Comparison of ENCODE assay signal across 8 cellular contexts in the genomic region with DNA sequence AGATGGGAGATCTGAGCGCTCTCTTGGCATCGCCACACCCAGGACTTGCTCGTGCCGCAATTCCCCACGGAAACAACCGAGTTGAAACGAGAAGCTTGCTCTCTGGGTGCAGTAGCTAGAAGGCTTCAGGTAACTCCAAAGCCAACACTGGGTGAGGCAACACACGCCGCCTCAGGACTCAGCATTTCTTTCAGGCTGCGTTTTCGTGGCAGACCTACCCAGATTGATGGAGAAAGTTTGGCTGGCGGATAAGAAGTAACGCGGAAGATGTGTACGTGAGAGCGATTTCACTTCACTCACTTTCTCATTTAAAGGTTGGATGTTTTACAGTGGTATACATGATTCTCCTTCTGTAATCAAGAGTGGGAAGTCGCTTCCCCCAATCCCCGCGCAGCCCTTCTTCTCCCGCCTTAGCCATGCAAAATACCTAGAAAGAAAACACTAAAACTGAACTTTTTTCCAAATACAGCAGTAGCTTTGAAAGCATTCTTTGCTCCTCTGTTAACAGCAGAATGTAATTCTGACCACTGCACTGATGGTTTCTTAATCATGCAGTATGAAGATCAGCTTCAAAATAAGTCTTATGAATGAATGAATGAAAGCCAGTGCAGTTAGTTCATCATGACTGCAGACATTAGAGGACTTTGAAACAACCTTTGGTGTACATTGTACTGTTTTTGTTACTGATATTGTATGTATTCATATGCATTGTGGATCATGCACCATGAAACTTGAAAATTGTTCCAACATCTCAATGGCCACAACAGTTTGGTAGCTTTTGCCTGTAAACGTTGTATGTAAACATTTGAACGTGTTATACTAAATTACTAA. TPM values are rescaled to one million over a fixed set of nuclear protein-coding genes. Genes with fewer than 3 reads are reported as not detected.
A peak's percentile ranks its signal among the peaks of the same experiment; 100 is the strongest.
DNase-seq lines count a peak whose midpoint lies in the region; ATAC-seq, FAIRE-seq and TF ChIP-seq lines count a peak whose summit lies in the region.

No MANE protein-coding gene starts in this region.

- no peak overlapping the region for H2AK5ac ChIP-seq in H9 (ENCODE audit: insufficient read length, low read length)

- H4K8ac ChIP-seq in H9 (replicated peaks; ENCODE audit: insufficient read length, low read depth, low read length): no peak overlapping the region

- H3K4me1 ChIP-seq in H9 (ENCODE audit: insufficient read depth, low read length) (peaks cover 5% of the 10 kb centered on the region; the same call in 1 of the 2 replicates), Loucy (ENCODE audit: insufficient read depth, low read length, poor library complexity, severe bottlenecking) (peaks cover 32% of the 10 kb centered on the region), endothelial cell of umbilical vein (ENCODE audit: control insufficient read depth, extremely low read depth, insufficient read depth, low read length) (peaks cover 25% of the 10 kb centered on the region), muscle layer of duodenum (ENCODE audit: control insufficient read depth in 1 of 2, insufficient read depth in 2 of 2, low read length in 2 of 2) (peaks cover 9 to 24% of the 10 kb centered on the region in 2 donors), aorta (ENCODE audit: control insufficient read depth in 1 of 2, insufficient read depth in 2 of 2, low read length in 2 of 2) (peaks cover 0 to 1% of the 10 kb centered on the region in 2 donors)

- no peaks in the 10 kb centered on the region for H3K27me3 ChIP-seq in H9 (ENCODE audit: insufficient read depth, low read length)
- no peaks in the 10 kb centered on the region for H3K27me3 ChIP-seq in Loucy (ENCODE audit: insufficient read depth, low read length, poor library complexity, severe bottlenecking)
- H3K27me3 ChIP-seq in endothelial cell of umbilical vein (ENCODE audit: control insufficient read depth in 2 of 2, insufficient read depth in 2 of 2, low read length in 2 of 2): no peaks in the 10 kb centered on the region
- no peaks in the 10 kb centered on the region for H3K27me3 ChIP-seq in muscle layer of duodenum (ENCODE audit: low read depth, low read length)
- H3K27me3 ChIP-seq in aorta (ENCODE audit: control insufficient read depth in 1 of 2, insufficient read depth in 2 of 2, low read length in 1 of 2): no peaks in the 10 kb centered on the region

- H3K27ac ChIP-seq in H9 (ENCODE audit: insufficient read length, low read depth, low read length) (no peak overlapping the region), endothelial cell of umbilical vein (ENCODE audit: insufficient read depth, low read depth, low read length) (peak overlapping the region; percentile 1), muscle layer of duodenum (ENCODE audit: low read length) (peak overlapping the region; percentile 50), aorta (ENCODE audit: low read depth in 1 of 2, low read length in 2 of 2) (no peak overlapping the region)

- POLR2A ChIA-PET in endothelial cell of umbilical vein (lab: Charles Lee): no interaction called here

- no peak overlapping the region for H4K5ac ChIP-seq in H9 (ENCODE audit: insufficient read length, low read depth, low read length)

- H4K20me1 ChIP-seq in H9 (ENCODE audit: control insufficient read depth, insufficient read depth, insufficient read length) (no peaks in the 10 kb centered on the region), Loucy (ENCODE audit: insufficient read depth, low read length, poor library complexity, severe bottlenecking) (peaks cover 16% of the 10 kb centered on the region), endothelial cell of umbilical vein (replicated peaks; ENCODE audit: control insufficient read depth, extremely low read depth, insufficient read depth, low read length) (no peaks in the 10 kb centered on the region)

- peaks cover 4% of the 10 kb centered on the region in 2 experiments; a peak in 4 of 5 replicates for H3K9me3 Mint-ChIP-seq in H9

- H2BK12ac ChIP-seq in H9 (ENCODE audit: insufficient read length, low read depth, low read length): no peak overlapping the region

- peaks cover 0 to 2% (median 0%) of the 10 kb centered on the region in 3 experiments; a peak in 1 of 7 replicates for H3K36me3 Mint-ChIP-seq in H9 (ENCODE audit: insufficient read depth in 1 of 3, low read depth in 3 of 3)

- TF ChIP-seq CTCF in H9 (conservative IDR thresholded peaks at IDR 0.05): no peak
- no peak for TF ChIP-seq CTCF in Loucy (conservative IDR thresholded peaks at IDR 0.05; ENCODE audit: low read length)
- TF ChIP-seq CTCF in endothelial cell of umbilical vein (IDR thresholded peaks at IDR 0.05; ENCODE audit: extremely low read depth in 1 of 2, insufficient read depth in 1 of 2, low read depth in 1 of 2, low read length in 2 of 2): no peak

- H2BK120ac ChIP-seq in H9 (ENCODE audit: low read depth, low read length, poor library complexity, severe bottlenecking): peak overlapping the region; percentile 44

- no CpG with 5 or more reads among the region's 22 CpGs for WGBS in H9 (ENCODE audit: extremely low coverage, insufficient read length, low lambda C conversion rate)
- WGBS in aorta, 2 donors: 4 to 5% methylated on average over 22 of the region's 22 CpGs

- H2AFZ ChIP-seq in H9 (ENCODE audit: low read length) (no peak overlapping the region), Loucy (ENCODE audit: low read length) (peak overlapping the region; percentile 96), endothelial cell of umbilical vein (ENCODE audit: low read depth, low read length) (peak overlapping the region; percentile 87)

- H2BK15ac ChIP-seq in H9 (ENCODE audit: low read depth, low read length): no peak overlapping the region

- H3T11ph ChIP-seq in H9 (ENCODE audit: low read length): no peak overlapping the region

- peak; percentile 62 for FAIRE-seq in endothelial cell of umbilical vein (lab: Jason Lieb, UNC)

- no peak overlapping the region for H2BK5ac ChIP-seq in H9 (ENCODE audit: insufficient read length, low read length)

- H3K9me3 ChIP-seq in H9 (ENCODE audit: control insufficient read depth, low read depth, low read length) (no peaks in the 10 kb centered on the region), Loucy (ENCODE audit: insufficient read depth, low read depth, low read length) (no peaks in the 10 kb centered on the region), endothelial cell of umbilical vein (replicated peaks; ENCODE audit: control insufficient read depth, insufficient read depth, low read length) (no peaks in the 10 kb centered on the region), muscle layer of duodenum (ENCODE audit: control insufficient read depth in 1 of 2, low read length in 2 of 2) (no peaks in the 10 kb centered on the region), aorta (ENCODE audit: control insufficient read depth, low read length) (no peaks in the 10 kb centered on the region)

- DNase-seq in H9 (peak; percentile 60), endothelial cell of umbilical vein (ENCODE audit: low read depth, low spot score) (peak; percentile 64), aorta (no peak), posterior vena cava (ENCODE audit: low spot score) (no peak)
- peak; percentile 13 for DNase-seq in activated CD4-positive, alpha-beta T cell treated with anti-CD3 and anti-CD28 coated beads for 1 hour

- no peaks in the 10 kb centered on the region for H3K9me2 ChIP-seq in Loucy (replicated peaks; ENCODE audit: low read depth, low read length)

- peak overlapping the region; percentile 96 for H3K14ac ChIP-seq in H9 (ENCODE audit: insufficient read depth, low read length)

- H3K23ac ChIP-seq in H9 (ENCODE audit: insufficient read length, low read depth, low read length): no peak overlapping the region

- BruUV-seq in endothelial cell of umbilical vein (replicated peaks; lab: Mats Ljungman, UMichigan): TSS peak; percentile 71

- peak overlapping the region; percentile 89 for H3K9ac ChIP-seq in H9 (ENCODE audit: extremely low read depth, insufficient read length, low read length)
- H3K9ac ChIP-seq in Loucy (ENCODE audit: low read depth, low read length, poor library complexity, severe bottlenecking): peak overlapping the region; percentile 84
- H3K9ac ChIP-seq in endothelial cell of umbilical vein (replicated peaks; ENCODE audit: extremely low read depth, insufficient read depth, low read length): peak overlapping the region; percentile 51

- CTCF ChIA-PET in endothelial cell of umbilical vein (lab: Charles Lee): interaction anchor here (0.7 to 3.6 kb wide), 19 partner anchors 11 to 500 kb away, joined by 3 to 27 read pairs (median 4); no protein-coding TSS in a partner anchor

- H3F3A ChIP-seq in Loucy (ENCODE audit: low read depth): 0 out of 2 replicates have a peak, but pooled peaks cover 3% of the 10 kb centered on the region

- ATAC-seq in GM18502 (IDR thresholded peaks at IDR 0.05; ENCODE audit: poor library complexity, unreplicated experiment): peak; percentile 25
- no peak for ATAC-seq in aorta (ENCODE audit: low FRiP score)

- H3K9me1 ChIP-seq in endothelial cell of umbilical vein (replicated peaks; ENCODE audit: control insufficient read depth, extremely low read depth, insufficient read depth, low read length): no peaks in the 10 kb centered on the region

- H3K23me2 ChIP-seq in H9 (ENCODE audit: insufficient read length, low read depth, low read length, poor library complexity, severe bottlenecking): peaks cover 32% of the 10 kb centered on the region

- intact Hi-C loops in endothelial cell of umbilical vein (cut with micrococcal nuclease): loop anchor here (2.0 to 10.0 kb wide), 6 partner anchors 63 to 497 kb away; no protein-coding TSS in a partner anchor
- intact Hi-C loops in aorta (cut with DNase I): loop anchor here in 1 of 2 donors (5.0 kb wide), 1 partner anchor 274 kb away; no protein-coding TSS in a partner anchor
- intact Hi-C loops in posterior vena cava (cut with DNase I): no loop called here

- no peak overlapping the region; the same call in 1 of the 2 replicates for H3K4ac ChIP-seq in H9 (ENCODE audit: low read depth, low read length)

- peak overlapping the region in 1 of 3 experiments; percentile 95; a peak in 4 of 7 replicates for H3K27ac Mint-ChIP-seq in H9

- H3K18ac ChIP-seq in H9 (ENCODE audit: insufficient read length, low read depth, low read length): peak overlapping the region; percentile 87

- no peak for TF ChIP-seq POLR2A in endothelial cell of umbilical vein (IDR thresholded peaks at IDR 0.05; ENCODE audit: low read depth, low read length)

- H3K79me2 ChIP-seq in H9 (ENCODE audit: insufficient read depth, low read length): peaks cover 18% of the 10 kb centered on the region; the same call in 1 of the 2 replicates
- peaks cover 55% of the 10 kb centered on the region for H3K79me2 ChIP-seq in Loucy (ENCODE audit: insufficient read depth, low read length)
- H3K79me2 ChIP-seq in endothelial cell of umbilical vein (ENCODE audit: control insufficient read depth, insufficient read depth, low read length): peaks cover 35% of the 10 kb centered on the region

- peak overlapping the region; percentile 77 to 92 for H3K4me3 Mint-ChIP-seq in H9

- no peaks in the 10 kb centered on the region for H3K79me1 ChIP-seq in H9 (ENCODE audit: insufficient read depth, low read depth, low read length, poor library complexity, severe bottlenecking)

- peaks cover 42 to 47% of the 10 kb centered on the region in 2 experiments for H3K4me1 Mint-ChIP-seq in H9

- H3K27me3 Mint-ChIP-seq in H9 (ENCODE audit: low read depth): peaks cover 47% of the 10 kb centered on the region

- H3K4me3 ChIP-seq in Loucy (ENCODE audit: low read length, poor library complexity, severe bottlenecking): peak overlapping the region; percentile 85
- peak overlapping the region; percentile 74 to 91 (median 89) for H3K4me3 ChIP-seq in endothelial cell of umbilical vein (replicated peaks in 1 of 3; ENCODE audit: insufficient read depth in 1 of 3, low read depth in 1 of 3, low read length in 3 of 3)
- peak overlapping the region; percentile 85 to 94 for H3K4me3 ChIP-seq in muscle layer of duodenum (ENCODE audit: low read depth in 1 of 2, low read length in 2 of 2)
- H3K4me3 ChIP-seq in aorta (ENCODE audit: low read length in 2 of 2): peak overlapping the region; percentile 68 to 87

- no peak overlapping the region for H3K56ac ChIP-seq in H9 (ENCODE audit: insufficient read length, low read depth, low read length)

- H4K91ac ChIP-seq in H9 (ENCODE audit: insufficient read length, low read depth, low read length): no peak overlapping the region

- no peak overlapping the region for H2BK20ac ChIP-seq in H9 (ENCODE audit: low read depth, low read length, poor library complexity, severe bottlenecking)

- no peaks in the 10 kb centered on the region for H3K36me3 ChIP-seq in Loucy (ENCODE audit: insufficient read depth, low read length)
- no peaks in the 10 kb centered on the region for H3K36me3 ChIP-seq in endothelial cell of umbilical vein (ENCODE audit: control insufficient read depth in 2 of 2, extremely low read depth in 1 of 2, insufficient read depth in 2 of 2, low read length in 2 of 2)
- H3K36me3 ChIP-seq in muscle layer of duodenum (ENCODE audit: control insufficient read depth in 1 of 2, insufficient read depth in 2 of 2, low read length in 2 of 2): no peaks in the 10 kb centered on the region
- no peaks in the 10 kb centered on the region for H3K36me3 ChIP-seq in aorta (ENCODE audit: control insufficient read depth in 1 of 2, insufficient read depth in 2 of 2, low read length in 1 of 2)

- dilution Hi-C loops in endothelial cell of umbilical vein (cut with MboI; ENCODE audit: extremely low pct_ligation_motif_present, low sequenced_read_pairs): no loop called here

- H3K4me2 ChIP-seq in H9 (ENCODE audit: insufficient read depth, insufficient read length, low read length) (peak overlapping the region; percentile 94), Loucy (ENCODE audit: low read depth, low read length, poor library complexity, severe bottlenecking) (peak overlapping the region; percentile 87), endothelial cell of umbilical vein (ENCODE audit: insufficient read depth, low read length) (peak overlapping the region; percentile 80)

RNA-seq across cellular contexts. Expression of a gene that starts 1.1 kb away (rescaled TPM):
- total RNA-seq in H9 (2021): 10.2 and 15.9 TPM in 2 replicates
- total RNA-seq in endothelial cell of umbilical vein: 29.6 and 39.7 TPM in 2 replicates
- polyA plus RNA-seq in endothelial cell of umbilical vein: 8.4 and 10.9 TPM in 2 replicates
- polyA plus RNA-seq in endothelial cell of umbilical vein (2011; cell fraction: cytosol; rRNA removed): 13.1 and 16.0 TPM in 2 replicates
- polyA plus RNA-seq in endothelial cell of umbilical vein (2011; cell fraction: nucleus; rRNA removed): 47.2 and 66.5 TPM in 2 replicates
- polyA plus RNA-seq in endothelial cell of umbilical vein (2012): 28.6 and 47.4 TPM in 2 replicates
- 47.3 and 56.8 TPM in 2 replicates for polyA minus RNA-seq in endothelial cell of umbilical vein
- 0.41 TPM for polyA minus RNA-seq in endothelial cell of umbilical vein (2011; cell fraction: cytosol; rRNA and poly(A)+ RNA removed)
- 96.8 and 159 TPM in 2 replicates for polyA minus RNA-seq in endothelial cell of umbilical vein (2011; cell fraction: nucleus; rRNA and poly(A)+ RNA removed)
- 10 to 100 TPM; 11.3 to 14.6 TPM for total RNA-seq in aorta
- polyA plus RNA-seq in aorta: 1 to 10 TPM; 4.7 to 6.3 TPM
- 10 to 100 TPM; 16.5 to 20.3 TPM for total RNA-seq in posterior vena cava

Comparison
In these comparisons a context has a peak if more than half of its experiments do, and no peak if none do; other contexts are left out.
1. DNase-seq: peak in H9 (single experiment), activated CD4-positive, alpha-beta T cell treated with anti-CD3 and anti-CD28 coated beads for 1 hour (single experiment) and endothelial cell of umbilical vein (single experiment); none in aorta (0 of 2) and posterior vena cava (single experiment).
2. H3K27ac ChIP-seq: peak in endothelial cell of umbilical vein (single experiment) and muscle layer of duodenum (single experiment); none in H9 (single experiment) and aorta (0 of 2).
3. Peak in every context shown above with its lines, with median percentiles within 50 percentile points of each other: H3K4me2 ChIP-seq, H3K9ac ChIP-seq and H3K4me3 ChIP-seq.